In the genomic region with DNA sequence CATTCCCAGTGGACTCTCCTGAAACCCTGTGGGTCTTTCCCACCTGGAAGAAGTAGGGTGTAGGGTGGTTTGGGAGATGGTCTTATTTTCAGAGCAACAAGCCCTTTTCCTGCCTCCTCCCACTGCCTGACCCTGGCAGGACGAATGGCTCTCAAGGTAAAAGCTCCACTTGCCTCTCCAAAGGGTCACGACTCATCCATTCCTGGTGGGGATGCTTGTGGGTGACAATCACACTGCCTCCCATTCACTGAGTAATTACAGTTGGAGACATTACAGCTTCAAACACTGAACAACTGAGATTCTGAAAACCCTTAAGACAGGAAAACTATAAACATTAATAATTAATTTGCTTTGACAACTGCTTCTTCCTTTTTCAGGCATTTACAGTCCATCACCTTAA, we compare ENCODE assay signal across 10 cellular contexts.
"Had no signal": no experiment of that assay in that cellular context is flagged by ENCODE, and none has a peak within 500 bp of the region (broad histone marks: within the 10 kb centered on the region; RNA-seq: fewer than 3 reads in every experiment).

No MANE protein-coding gene starts in this region.

- ATAC-seq: activated CD4-positive, CD25-positive, alpha-beta regulatory T cell treated with anti-CD3 and anti-CD28 coated beads, Interleukin-2, amount 50 U/mL, for 24 hours; left lung; stimulated activated naive CD8-positive, alpha-beta T cell treated with anti-CD3 and anti-CD28 coated beads, Interleukin-15, Interleukin-2, amounts not matched to agents 100 U/mL and 50 U/mL, for 24 hours had no signal

- DNase-seq: activated naive CD4-positive, alpha-beta T cell treated with anti-CD3 and anti-CD28 coated beads, Interleukin-2, amount 50 U/mL, for 16 hours; adrenal gland; left lung; ovary; stimulated activated CD4-positive, alpha-beta T cell treated with anti-CD3 and anti-CD28 coated beads, Interleukin-4, amount 100 ng/mL, for 1 hour; stimulated activated CD8-positive, alpha-beta memory T cell treated with anti-CD3 and anti-CD28 coated beads, Interleukin-4, amount 100 ng/mL, for 48 hours; stimulated activated naive CD8-positive, alpha-beta T cell treated with anti-CD3 and anti-CD28 coated beads, Interleukin-15, Interleukin-2, amounts not matched to agents 100 U/mL and 50 U/mL, for 24 hours; upper lobe of left lung had no signal

- H3K27ac ChIP-seq: adrenal gland, left lung, ovary, suprapubic skin, upper lobe of left lung had no signal
